5 cellular contexts compared by ENCODE assay signal in genomic region chr9:118463419-118463818, GRCh38.
"Had no signal": no experiment of that assay in that cellular context is flagged by ENCODE, and none has a peak within 500 bp of the region (broad histone marks: within the 10 kb centered on the region; RNA-seq: fewer than 3 reads in every experiment).

No MANE protein-coding gene starts in this region.

- H3K4me3 ChIP-seq: GM23248 had no signal

- DNase-seq: GM23248, GOT3, H9, HCEC 1CT, KBM-7 had no signal
